ENCODE assay signal across 22 cellular contexts in the genomic region with DNA sequence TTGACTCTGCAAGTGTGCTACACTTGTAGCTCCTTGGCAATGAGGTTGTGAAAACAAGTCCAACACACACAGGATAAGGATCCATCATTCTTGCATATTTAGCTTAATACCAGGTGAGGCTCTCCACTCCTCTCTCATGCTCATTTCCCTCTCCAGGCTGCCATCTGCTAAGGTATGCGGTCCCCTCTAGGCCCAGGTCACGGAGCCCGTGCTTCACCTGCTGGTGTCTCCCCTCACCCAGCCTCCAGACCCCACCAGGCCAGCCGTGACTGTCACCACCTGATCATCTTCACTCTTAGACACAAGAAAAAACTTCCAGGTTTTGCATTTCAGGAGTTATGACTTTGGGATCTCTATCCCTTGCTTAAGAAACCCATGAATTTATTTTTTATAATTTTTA. TPM values are rescaled to one million over a fixed set of nuclear protein-coding genes. Genes with fewer than 3 reads are reported as not detected.
"Had no signal": no experiment of that assay in that cellular context is flagged by ENCODE, and none has a peak within 500 bp of the region (broad histone marks: within the 10 kb centered on the region; RNA-seq: fewer than 3 reads in every experiment).

No MANE protein-coding gene starts in this region.

- DNase-seq: activated CD4-positive, alpha-beta memory T cell treated with anti-CD3 and anti-CD28 coated beads for 36 hours; activated CD4-positive, alpha-beta T cell treated with anti-CD3 and anti-CD28 coated beads, Interleukin-2, amount 50 U/mL, for 1 hour; activated CD8-positive, alpha-beta memory T cell treated with anti-CD3 and anti-CD28 coated beads, Interleukin-2, amount 50 U/mL, for 4 hours; activated gamma-delta T cell treated with Interleukin-2 at 50 U/mL for 16 hours; activated naive CD8-positive, alpha-beta T cell treated with anti-CD3 and anti-CD28 coated beads, Interleukin-2, amount 50 U/mL, for 24 hours; activated T-cell treated with anti-CD3 and anti-CD28 coated beads for 4 hours; activated T-cell treated with anti-CD3 and anti-CD28 coated beads, Interleukin-2, amount 50 U/mL, for 4 hours; anterior cingulate cortex; Karpas-422; NCI-H1417 treated with DMSO at 0.1 percent for 48 hours had no signal

- ATAC-seq: activated naive CD8-positive, alpha-beta T cell treated with anti-CD3 and anti-CD28 coated beads, Interleukin-2, amount 50 U/mL, for 24 hours; activated T-cell treated with anti-CD3 and anti-CD28 coated beads, Interleukin-2, amount 50 U/mL, for 4 hours had no signal

- H3K4me3 Mint-ChIP-seq: activated CD4-positive, alpha-beta memory T cell treated with anti-CD3 and anti-CD28 coated beads for 36 hours; activated naive CD4-positive, alpha-beta T cell treated with anti-CD3 and anti-CD28 coated beads for 36 hours; activated naive CD8-positive, alpha-beta T cell; activated naive CD8-positive, alpha-beta T cell treated with anti-CD3 and anti-CD28 coated beads, Interleukin-2, amount 50 U/mL, for 24 hours; activated T-cell treated with anti-CD3 and anti-CD28 coated beads, Interleukin-2, amount 50 U/mL, for 4 hours; activated T-helper 1 cell treated with anti-CD3 and anti-CD28 coated beads, Interleukin-12 subunit alpha, Interleukin-12 subunit beta, Interleukin-2, Interleukin-4 antibody, amounts not matched to agents 30 ng/mL and 10 ng/mL and 1 ng/mL, durations not matched to agents 14 hours and 24 hours and 36 hours; central memory CD8-positive, alpha-beta T cell; T-helper 1 cell treated with Interleukin-12 subunit alpha and Interleukin-12 subunit beta and Interleukin-4 antibody, amounts not matched to agents 30 μg/mL and 1 μg/mL, for 36 hours; T-helper 2 cell treated with Interferon-gamma antibody and Interleukin-4, amounts not matched to agents 5 μg/mL and 100 μg/mL, for 36 hours had no signal

- H3K4me3 ChIP-seq: cardiac muscle cell, SJCRH30, SK-N-MC had no signal

- H3K9me3 ChIP-seq: SJCRH30 had no signal

- H3K9me3 Mint-ChIP-seq: activated CD4-positive, alpha-beta memory T cell treated with anti-CD3 and anti-CD28 coated beads for 36 hours; activated naive CD4-positive, alpha-beta T cell treated with anti-CD3 and anti-CD28 coated beads for 36 hours; activated naive CD8-positive, alpha-beta T cell treated with anti-CD3 and anti-CD28 coated beads, Interleukin-2, amount 50 U/mL, for 24 hours; activated T-cell treated with anti-CD3 and anti-CD28 coated beads, Interleukin-2, amount 50 U/mL, for 4 hours; activated T-helper 1 cell treated with anti-CD3 and anti-CD28 coated beads, Interleukin-12 subunit alpha, Interleukin-12 subunit beta, Interleukin-2, Interleukin-4 antibody, amounts not matched to agents 30 ng/mL and 10 ng/mL and 1 ng/mL, durations not matched to agents 14 hours and 24 hours and 36 hours; central memory CD8-positive, alpha-beta T cell; T-helper 1 cell treated with Interleukin-12 subunit alpha and Interleukin-12 subunit beta and Interleukin-4 antibody, amounts not matched to agents 30 μg/mL and 1 μg/mL, for 36 hours; T-helper 2 cell treated with Interferon-gamma antibody and Interleukin-4, amounts not matched to agents 5 μg/mL and 100 μg/mL, for 36 hours had no signal

- H3K27ac ChIP-seq: cardiac muscle cell, SJCRH30, SK-N-MC had no signal

- FAIRE-seq: TTC549 had no signal

- H3K36me3 ChIP-seq: cardiac muscle cell, SJCRH30 had no signal

- H3K36me3 Mint-ChIP-seq: activated CD4-positive, alpha-beta memory T cell treated with anti-CD3 and anti-CD28 coated beads for 36 hours; activated naive CD8-positive, alpha-beta T cell had no signal

- H3K27ac Mint-ChIP-seq: activated CD4-positive, alpha-beta memory T cell treated with anti-CD3 and anti-CD28 coated beads for 36 hours; activated naive CD4-positive, alpha-beta T cell treated with anti-CD3 and anti-CD28 coated beads for 36 hours; activated naive CD8-positive, alpha-beta T cell; activated naive CD8-positive, alpha-beta T cell treated with anti-CD3 and anti-CD28 coated beads, Interleukin-2, amount 50 U/mL, for 24 hours; activated T-helper 1 cell treated with anti-CD3 and anti-CD28 coated beads, Interleukin-12 subunit alpha, Interleukin-12 subunit beta, Interleukin-2, Interleukin-4 antibody, amounts not matched to agents 30 ng/mL and 10 ng/mL and 1 ng/mL, durations not matched to agents 14 hours and 24 hours and 36 hours; T-helper 1 cell treated with Interleukin-12 subunit alpha and Interleukin-12 subunit beta and Interleukin-4 antibody, amounts not matched to agents 30 μg/mL and 1 μg/mL, for 36 hours; T-helper 2 cell treated with Interferon-gamma antibody and Interleukin-4, amounts not matched to agents 5 μg/mL and 100 μg/mL, for 36 hours had no signal

RNA-seq across cellular contexts. Expression of a gene that starts 14.2 kb away (rescaled TPM):
- total RNA-seq: activated CD4-positive, alpha-beta memory T cell treated with anti-CD3 and anti-CD28 coated beads for 36 hours; activated naive CD4-positive, alpha-beta T cell treated with anti-CD3 and anti-CD28 coated beads for 36 hours; activated T-cell treated with anti-CD3 and anti-CD28 coated beads, Interleukin-2, amount 50 U/mL, for 4 hours; activated T-helper 1 cell treated with anti-CD3 and anti-CD28 coated beads, Interleukin-12 subunit alpha, Interleukin-12 subunit beta, Interleukin-2, Interleukin-4 antibody, amounts not matched to agents 30 ng/mL and 10 ng/mL and 1 ng/mL, durations not matched to agents 14 hours and 24 hours and 36 hours; cardiac muscle cell; chondrocyte; MCF 10A; SJCRH30 had no signal
- polyA plus RNA-seq: cardiac muscle cell had no signal

RNA-seq across cellular contexts. Expression of a gene that starts 34.7 kb away (rescaled TPM):
- total RNA-seq: activated T-cell treated with anti-CD3 and anti-CD28 coated beads, Interleukin-2, amount 50 U/mL, for 4 hours; activated T-helper 1 cell treated with anti-CD3 and anti-CD28 coated beads, Interleukin-12 subunit alpha, Interleukin-12 subunit beta, Interleukin-2, Interleukin-4 antibody, amounts not matched to agents 30 ng/mL and 10 ng/mL and 1 ng/mL, durations not matched to agents 14 hours and 24 hours and 36 hours; cardiac muscle cell; SJCRH30 had no signal
- polyA plus RNA-seq: cardiac muscle cell had no signal
